Comparison of ENCODE assay signal across 9 cellular contexts in genomic region chr3:169241928-169242751, GRCh38.
DNase-seq lines count a peak whose midpoint lies in the region; ATAC-seq, FAIRE-seq and TF ChIP-seq lines count a peak whose summit lies in the region.
"Had no signal": no experiment of that assay in that cellular context is flagged by ENCODE, and none has a peak within 500 bp of the region (broad histone marks: within the 10 kb centered on the region; RNA-seq: fewer than 3 reads in every experiment).

No MANE protein-coding gene starts in this region.

- FAIRE-seq in HTR-8/SVneo (lab: Jason Lieb, UNC) = peak; percentile 40

- no peaks in the 10 kb centered on the region for H3K27me3 ChIP-seq in stomach

- DNase-seq in HTR-8/SVneo (ENCODE audit: insufficient read length, low spot score) (peak; percentile 17), choroid plexus epithelial cell (ENCODE audit: low read depth) (peak; percentile 75), left colon (no peak), stomach (peak; percentile 54), NCI-H1092 (lab: John Stamatoyannopoulos, UW) (no peak)
- DNase-seq in activated CD4-positive, CD25-positive, alpha-beta regulatory T cell (lab: John Stamatoyannopoulos, UW) = no peak

- WGBS in stomach, 5 donors = 1 to 13% (median 2%) methylated on average over 18 to 19 of the region's 19 CpGs

- ATAC-seq in left colon = peak; percentile 47
- no peak for ATAC-seq in GM21717 (IDR thresholded peaks at IDR 0.05; ENCODE audit: unreplicated experiment)
- no peak for ATAC-seq in HG02623 (IDR thresholded peaks at IDR 0.05; ENCODE audit: unreplicated experiment)
- ATAC-seq: esophagus mucosa had no signal

- H3K4me1 ChIP-seq in stomach = peaks cover 6 to 58% (median 35%) of the 10 kb centered on the region in 4 donors

- no peak for TF ChIP-seq CTCF in choroid plexus epithelial cell (conservative IDR thresholded peaks at IDR 0.05; ENCODE audit: low read depth, low read length)
- no peak for TF ChIP-seq CTCF in stomach (IDR thresholded peaks at IDR 0.05)

- H3K4me3 ChIP-seq in choroid plexus epithelial cell (ENCODE audit: low read depth, low read length) = peak overlapping the region; percentile 65
- peak overlapping the region; percentile 38 to 45 (median 42) for H3K4me3 ChIP-seq in stomach

- intact Hi-C loops in left colon (cut with DNase I, micrococcal nuclease) = no loop called here
- intact Hi-C loops in stomach (cut with DNase I; ENCODE audit: low total_unique reads) = no loop called here

- no peaks in the 10 kb centered on the region for H3K36me3 ChIP-seq in stomach

- no peak for TF ChIP-seq EP300 in stomach (IDR thresholded peaks at IDR 0.05)

- no peaks in the 10 kb centered on the region for H3K9me3 ChIP-seq in stomach

- H3K27ac ChIP-seq in stomach = peak overlapping the region; percentile 71 to 92 (median 84)

- no peak for TF ChIP-seq POLR2A in stomach (IDR thresholded peaks at IDR 0.05)

Comparison
In these comparisons a context has a peak if more than half of its experiments do, and no peak if none do; other contexts are left out.
1. DNase-seq: peak in HTR-8/SVneo (single experiment), choroid plexus epithelial cell (single experiment) and stomach (single experiment); none in left colon (0 of 2), NCI-H1092 (single experiment) and activated CD4-positive, CD25-positive, alpha-beta regulatory T cell (0 of 4).